In genomic region chr7:134779741-134780065, GRCh38 we compare ENCODE assay signal across 9 cellular contexts. TPM values are rescaled to one million over a fixed set of nuclear protein-coding genes. Genes with fewer than 3 reads are reported as not detected.
DNase-seq lines count a peak whose midpoint lies in the region; TF ChIP-seq lines count a peak whose summit lies in the region.
"Had no signal": no experiment of that assay in that cellular context is flagged by ENCODE, and none has a peak within 500 bp of the region (broad histone marks: within the 10 kb centered on the region; RNA-seq: fewer than 3 reads in every experiment).

No MANE protein-coding gene starts in this region.

- peak overlapping the region; percentile 70 for H2AFZ ChIP-seq in parathyroid adenoma

- no peak overlapping the region for H3K9ac ChIP-seq in parathyroid adenoma

- no peak for TF ChIP-seq CTCF in AG09309 (IDR thresholded peaks at IDR 0.05; ENCODE audit: control insufficient read depth, insufficient read depth, low read depth, low read length, missing control alignments)
- no peak for TF ChIP-seq CTCF in right atrium auricular region (IDR thresholded peaks at IDR 0.05)
- TF ChIP-seq CTCF in parathyroid adenoma (IDR thresholded peaks at IDR 0.05) = no peak

- H3K4me3 ChIP-seq in AG09309 (ENCODE audit: control insufficient read depth, low read depth, low read length) = peak overlapping the region; percentile 70
- peak overlapping the region; percentile 61 to 67 for H3K4me3 ChIP-seq in right atrium auricular region
- H3K4me3 ChIP-seq in parathyroid adenoma (ENCODE audit: low read depth, low read length) = peak overlapping the region; percentile 7

- H3K36me3 ChIP-seq in right atrium auricular region (peaks cover 36% of the 10 kb centered on the region), parathyroid adenoma (ENCODE audit: control insufficient read depth, insufficient read depth, low read length) (no peaks in the 10 kb centered on the region)

- no peak for DNase-seq in AG09309 (ENCODE audit: low read depth)
- DNase-seq in right atrium auricular region (ENCODE audit: low spot score) = no peak
- DNase-seq in activated naive CD4-positive, alpha-beta T cell (lab: John Stamatoyannopoulos, UW) = no peak
- DNase-seq in stimulated activated naive CD4-positive, alpha-beta T cell treated with Interleukin-2 at 50 U/mL for 16 hours (lab: John Stamatoyannopoulos, UW) = no peak
- no peak for DNase-seq in AG20443 (ENCODE audit: low spot score)
- no peak for DNase-seq in NCI-H1092 (lab: John Stamatoyannopoulos, UW)
- DNase-seq: CD4-positive, alpha-beta memory T cell had no signal

- H3K27ac ChIP-seq in angular gyrus (ENCODE audit: low read depth, low read length) (peak overlapping the region; percentile 29), right atrium auricular region (peak overlapping the region; percentile 84 to 97), parathyroid adenoma (peak overlapping the region; percentile 64)

- H3K4me1 ChIP-seq in right atrium auricular region (peaks cover 0 to 55% of the 10 kb centered on the region in 2 donors), parathyroid adenoma (peaks cover 13% of the 10 kb centered on the region)

- H3K27me3 ChIP-seq in right atrium auricular region = no peaks in the 10 kb centered on the region
- no peaks in the 10 kb centered on the region for H3K27me3 ChIP-seq in parathyroid adenoma (ENCODE audit: control insufficient read depth, insufficient read depth, low read length)

- H3K79me2 ChIP-seq in parathyroid adenoma = no peaks in the 10 kb centered on the region

- peak overlapping the region; percentile 41 for H3K4me2 ChIP-seq in parathyroid adenoma (ENCODE audit: low read length)

- H3K9me3 ChIP-seq in right atrium auricular region (no peaks in the 10 kb centered on the region), parathyroid adenoma (ENCODE audit: control insufficient read depth, low read length) (no peaks in the 10 kb centered on the region)

RNA-seq across cellular contexts. Expression of gene CALD1, which starts 0.3 kb away (rescaled TPM):
- total RNA-seq in right atrium auricular region = 100 to 1,000 TPM; 119 to 157 TPM
- total RNA-seq: CD4-positive, alpha-beta memory T cell had no signal

Comparison
In these comparisons a context has a peak if more than half of its experiments do, and no peak if none do; other contexts are left out.
1. H3K4me3 ChIP-seq: peak in every context shown above with its lines; median percentile 70 in AG09309; 64 in right atrium auricular region; 7 in parathyroid adenoma.
2. H3K27ac ChIP-seq: peak in every context shown above with its lines; median percentile 90 in right atrium auricular region; 64 in parathyroid adenoma; 29 in angular gyrus.